In genomic region chr2:129762386-129763189, GRCh38 we compare ENCODE assay signal across 22 cellular contexts.
A peak's percentile ranks its signal among the peaks of the same experiment; 100 is the strongest.
DNase-seq lines count a peak whose midpoint lies in the region; ATAC-seq, FAIRE-seq and TF ChIP-seq lines count a peak whose summit lies in the region.
"Had no signal": no experiment of that assay in that cellular context is flagged by ENCODE, and none has a peak within 500 bp of the region (broad histone marks: within the 10 kb centered on the region; RNA-seq: fewer than 3 reads in every experiment).

No MANE protein-coding gene starts in this region.

- no peak overlapping the region for H3K9ac ChIP-seq in BLaER1
- H3K9ac ChIP-seq in endodermal cell (ENCODE audit: extremely low read depth, low read length, poor library complexity, severe bottlenecking): no peak overlapping the region
- H3K9ac ChIP-seq in kidney (ENCODE audit: low read length in 2 of 2): no peak overlapping the region

- POLR2A ChIA-PET in activated CD8-positive, alpha-beta T cell treated with anti-CD3 and anti-CD28 coated beads, Interleukin-2, amount 10 ng/mL, durations not matched to agents 7 days and 5 days (lab: Charles Lee): no interaction called here

- H3K27me3 ChIP-seq in BLaER1 (no peaks in the 10 kb centered on the region), H7 (ENCODE audit: control insufficient read depth, insufficient read depth, low read length) (no peaks in the 10 kb centered on the region), endodermal cell (ENCODE audit: control insufficient read depth, insufficient read depth, low read length, poor library complexity, severe bottlenecking) (peaks cover 5% of the 10 kb centered on the region)
- H3K27me3 ChIP-seq: BE2C had no signal

- H3K4me1 ChIP-seq in BLaER1 (peaks cover 64% of the 10 kb centered on the region), endodermal cell (ENCODE audit: control insufficient read depth, insufficient read depth, low read length) (no peaks in the 10 kb centered on the region), kidney (ENCODE audit: control insufficient read depth in 1 of 2, insufficient read depth in 1 of 2, low read depth in 1 of 2, low read length in 2 of 2) (no peaks in the 10 kb centered on the region)
- H3K4me1 ChIP-seq: A549, BE2C had no signal

- H3K4me1 Mint-ChIP-seq in endodermal cell: peaks cover 10% of the 10 kb centered on the region
- no peaks in the 10 kb centered on the region for H3K4me1 Mint-ChIP-seq in activated CD8-positive, alpha-beta T cell treated with anti-CD3 and anti-CD28 coated beads, Interleukin-2, amount 10 ng/mL, durations not matched to agents 7 days and 5 days (ENCODE audit: low read depth)

- 78 to 91% methylated on average over 3 to 8 of the region's 8 CpGs for WGBS in endodermal cell (ENCODE audit: insufficient coverage in 1 of 2, insufficient read length in 1 of 2), 2 experiments

- no peak overlapping the region for H3K4me3 ChIP-seq in BLaER1
- H3K4me3 ChIP-seq in H7 (ENCODE audit: insufficient read depth, low read depth, low read length): no peak overlapping the region
- no peak overlapping the region for H3K4me3 ChIP-seq in endodermal cell (ENCODE audit: low read length)
- no peak overlapping the region for H3K4me3 ChIP-seq in kidney (ENCODE audit: low read length in 2 of 2)
- H3K4me3 ChIP-seq: A549 had no signal

- H3K27ac Mint-ChIP-seq in endodermal cell: no peak overlapping the region
- H3K27ac Mint-ChIP-seq in activated CD8-positive, alpha-beta T cell treated with anti-CD3 and anti-CD28 coated beads, Interleukin-2, amount 10 ng/mL, durations not matched to agents 7 days and 5 days: no peak overlapping the region
- H3K27ac Mint-ChIP-seq: CD14-positive monocyte; CD8-positive, alpha-beta T cell had no signal

- no peaks in the 10 kb centered on the region for H3K9me3 ChIP-seq in BLaER1
- H3K9me3 ChIP-seq in endodermal cell (ENCODE audit: control insufficient read depth, low read length): no peaks in the 10 kb centered on the region
- H3K9me3 ChIP-seq in kidney (ENCODE audit: control insufficient read depth in 1 of 2, low read length in 2 of 2): no peaks in the 10 kb centered on the region
- H3K9me3 ChIP-seq: A549, BE2C had no signal

- no peaks in the 10 kb centered on the region for H4K20me1 ChIP-seq in BLaER1

- peaks cover 10% of the 10 kb centered on the region for H3K27me3 Mint-ChIP-seq in endodermal cell (ENCODE audit: insufficient read depth)
- no peaks in the 10 kb centered on the region for H3K27me3 Mint-ChIP-seq in activated CD8-positive, alpha-beta T cell treated with anti-CD3 and anti-CD28 coated beads, Interleukin-2, amount 10 ng/mL, durations not matched to agents 7 days and 5 days (ENCODE audit: low read depth)

- H3K4me2 ChIP-seq in BLaER1: peak overlapping the region; percentile 48; the same call in 1 of the 2 replicates
- H3K4me2 ChIP-seq: A549 had no signal

- H3K9me3 Mint-ChIP-seq in endodermal cell: no peaks in the 10 kb centered on the region
- no peaks in the 10 kb centered on the region for H3K9me3 Mint-ChIP-seq in activated CD8-positive, alpha-beta T cell treated with anti-CD3 and anti-CD28 coated beads, Interleukin-2, amount 10 ng/mL, durations not matched to agents 7 days and 5 days (ENCODE audit: insufficient read depth)
- H3K9me3 Mint-ChIP-seq: CD8-positive, alpha-beta T cell had no signal

- H3K36me3 ChIP-seq in BLaER1: no peaks in the 10 kb centered on the region
- H3K36me3 ChIP-seq in H7 (replicated peaks; ENCODE audit: control insufficient read depth, insufficient read depth, low read length): no peaks in the 10 kb centered on the region
- H3K36me3 ChIP-seq in endodermal cell (ENCODE audit: control insufficient read depth, insufficient read depth, low read length): no peaks in the 10 kb centered on the region
- no peaks in the 10 kb centered on the region for H3K36me3 ChIP-seq in kidney (ENCODE audit: control insufficient read depth in 1 of 2, insufficient read depth in 2 of 2, low read length in 2 of 2)
- H3K36me3 ChIP-seq: BE2C had no signal

- DNase-seq in H7 (peak; percentile 13), endodermal cell (peak; percentile 26), mesenteric fat pad (ENCODE audit: low spot score) (peak; percentile 47), Kasumi-1 (lab: John Stamatoyannopoulos, UW) (no peak), kidney (no peak)
- no peak for DNase-seq in activated CD8-positive, alpha-beta T cell treated with anti-CD3 and anti-CD28 coated beads, Interleukin-2, amount 10 ng/mL, durations not matched to agents 7 days and 5 days
- DNase-seq: BE2C, COR-L47, DMS153, DMS79 treated with DMSO at 0.1 percent for 48 hours, EL, GOT3 had no signal

- ATAC-seq in activated CD8-positive, alpha-beta T cell treated with anti-CD3 and anti-CD28 coated beads, Interleukin-2, amount 10 ng/mL, durations not matched to agents 7 days and 5 days: no peak
- ATAC-seq: A549; CD8-positive, alpha-beta T cell; HCT116; HepG2 had no signal

- intact Hi-C loops in kidney (cut with DNase I): no loop called here

- TF ChIP-seq CTCF in endodermal cell (conservative IDR thresholded peaks at IDR 0.05) (no peak), kidney (IDR thresholded peaks at IDR 0.05; ENCODE audit: borderline replicate concordance, extremely low read depth, insufficient read depth) (no peak)

- CTCF ChIA-PET in activated CD8-positive, alpha-beta T cell treated with anti-CD3 and anti-CD28 coated beads, Interleukin-2, amount 10 ng/mL, durations not matched to agents 7 days and 5 days (lab: Charles Lee): no interaction called here

- no peak for FAIRE-seq in kidney (lab: Jason Lieb, UNC)
- FAIRE-seq: A549, D721Med, G401.6, GM12891, HepG2, HTR-8/SVneo had no signal

- H3K36me3 Mint-ChIP-seq in endodermal cell (ENCODE audit: low read depth): no peaks in the 10 kb centered on the region
- no peaks in the 10 kb centered on the region for H3K36me3 Mint-ChIP-seq in activated CD8-positive, alpha-beta T cell treated with anti-CD3 and anti-CD28 coated beads, Interleukin-2, amount 10 ng/mL, durations not matched to agents 7 days and 5 days (ENCODE audit: low read depth)
- H3K36me3 Mint-ChIP-seq: CD14-positive monocyte; CD8-positive, alpha-beta T cell had no signal

- H3K27ac ChIP-seq in BLaER1: no peak overlapping the region; the same call in 1 of the 2 replicates
- H3K27ac ChIP-seq in endodermal cell (ENCODE audit: low read depth, low read length): no peak overlapping the region
- H3K27ac ChIP-seq in kidney (ENCODE audit: low read depth in 2 of 2, low read length in 2 of 2): no peak overlapping the region
- H3K27ac ChIP-seq: A549 had no signal

- no peak overlapping the region for H3K4me3 Mint-ChIP-seq in endodermal cell
- no peak overlapping the region for H3K4me3 Mint-ChIP-seq in activated CD8-positive, alpha-beta T cell treated with anti-CD3 and anti-CD28 coated beads, Interleukin-2, amount 10 ng/mL, durations not matched to agents 7 days and 5 days
- H3K4me3 Mint-ChIP-seq: CD14-positive monocyte; CD8-positive, alpha-beta T cell had no signal

Comparison
In these comparisons a context has a peak if more than half of its experiments do, and no peak if none do; other contexts are left out.
1. DNase-seq: peak in H7 (single experiment), endodermal cell (single experiment) and mesenteric fat pad (single experiment); none in Kasumi-1 (0 of 2), activated CD8-positive, alpha-beta T cell treated with anti-CD3 and anti-CD28 coated beads, Interleukin-2, amount 10 ng/mL, durations not matched to agents 7 days and 5 days (single experiment) and kidney (single experiment).